In genomic region chr7:4775281-4776159, GRCh38 we compare ENCODE assay signal across 1 cellular context.
TF ChIP-seq lines count a peak whose summit lies in the region.

AP5Z1 (plus strand) TSS chr7:4775623; CDS start chr7:4775716, 93 bp downstream.

TF ChIP-seq in HEK293, 187 proteins besides CTCF, POLR2A, EP300 and RAD21 (continued from another document):
- TF ChIP-seq, protein P1, sequence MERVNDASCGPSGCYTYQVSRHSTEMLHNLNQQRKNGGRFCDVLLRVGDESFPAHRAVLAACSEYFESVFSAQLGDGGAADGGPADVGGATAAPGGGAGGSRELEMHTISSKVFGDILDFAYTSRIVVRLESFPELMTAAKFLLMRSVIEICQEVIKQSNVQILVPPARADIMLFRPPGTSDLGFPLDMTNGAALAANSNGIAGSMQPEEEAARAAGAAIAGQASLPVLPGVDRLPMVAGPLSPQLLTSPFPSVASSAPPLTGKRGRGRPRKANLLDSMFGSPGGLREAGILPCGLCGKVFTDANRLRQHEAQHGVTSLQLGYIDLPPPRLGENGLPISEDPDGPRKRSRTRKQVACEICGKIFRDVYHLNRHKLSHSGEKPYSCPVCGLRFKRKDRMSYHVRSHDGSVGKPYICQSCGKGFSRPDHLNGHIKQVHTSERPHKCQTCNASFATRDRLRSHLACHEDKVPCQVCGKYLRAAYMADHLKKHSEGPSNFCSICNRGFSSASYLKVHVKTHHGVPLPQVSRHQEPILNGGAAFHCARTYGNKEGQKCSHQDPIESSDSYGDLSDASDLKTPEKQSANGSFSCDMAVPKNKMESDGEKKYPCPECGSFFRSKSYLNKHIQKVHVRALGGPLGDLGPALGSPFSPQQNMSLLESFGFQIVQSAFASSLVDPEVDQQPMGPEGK (tag by site-specific recombination; IDR thresholded peaks at IDR 0.05): peak; percentile 60
- no peak for TF ChIP-seq ZNF266 (tag by site-specific recombination; IDR thresholded peaks at IDR 0.05; ENCODE audit: low read depth)
- TF ChIP-seq ZBTB17 (tag by site-specific recombination; IDR thresholded peaks at IDR 0.05): peak; percentile 67
- no peak for TF ChIP-seq ZNF704 (tag by site-specific recombination; IDR thresholded peaks at IDR 0.05)
- no peak for TF ChIP-seq ZNF23 (tag by site-specific recombination; IDR thresholded peaks at IDR 0.05; ENCODE audit: borderline replicate concordance)
- no peak for TF ChIP-seq ZNF133 (tag by site-specific recombination; IDR thresholded peaks at IDR 0.05)
- 0 out of 2 replicates have a peak, but pooled peaks have one; percentile 18 for TF ChIP-seq KLF1 (tag by site-specific recombination; IDR thresholded peaks at IDR 0.05)
- TF ChIP-seq SP3 (tag by site-specific recombination; IDR thresholded peaks at IDR 0.05): peak; percentile 75
- no peak for TF ChIP-seq BCL11A (tag by site-specific recombination; IDR thresholded peaks at IDR 0.05; ENCODE audit: low read depth)
- no peak for TF ChIP-seq ZNF747 (tag by site-specific recombination; IDR thresholded peaks at IDR 0.05)
- TF ChIP-seq ZNF76 (tag by site-specific recombination; IDR thresholded peaks at IDR 0.05; ENCODE audit: borderline replicate concordance, low read depth): 0 out of 2 replicates have a peak, but pooled peaks have one; percentile 53
